ENCODE assay signal across 12 cellular contexts in the genomic region with DNA sequence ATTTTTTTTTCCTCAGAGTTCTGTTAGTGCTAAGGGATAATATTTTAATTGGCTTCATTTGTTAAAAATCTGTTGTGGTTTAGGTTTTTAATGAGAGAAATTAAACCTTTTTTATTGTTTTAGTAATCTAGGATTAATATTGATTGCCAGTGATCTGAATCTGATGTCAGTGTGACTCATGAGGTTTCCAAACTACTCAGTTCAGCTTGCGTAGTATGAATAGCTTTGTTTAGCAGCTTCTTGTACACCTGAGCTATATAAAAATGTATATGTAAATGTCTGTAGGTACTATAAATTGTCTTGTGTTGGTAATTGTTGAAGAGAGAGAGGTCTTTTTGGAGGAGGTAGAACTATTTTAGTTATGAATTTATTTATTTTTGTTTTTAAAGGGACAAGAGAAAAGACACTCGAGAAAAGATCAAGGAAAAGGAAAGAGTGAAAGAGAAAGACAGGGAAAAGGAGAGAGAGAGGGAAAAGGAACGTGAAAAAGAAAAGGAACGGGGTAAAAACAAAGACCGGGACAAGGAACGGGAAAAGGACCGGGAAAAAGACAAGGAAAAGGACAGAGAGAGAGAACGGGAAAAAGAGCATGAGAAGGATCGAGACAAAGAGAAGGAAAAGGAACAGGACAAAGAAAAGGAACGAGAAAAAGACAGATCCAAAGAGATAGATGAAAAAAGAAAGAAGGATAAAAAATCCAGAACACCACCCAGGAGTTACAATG. TPM values are rescaled to one million over a fixed set of nuclear protein-coding genes. Genes with fewer than 3 reads are reported as not detected.
DNase-seq lines count a peak whose midpoint lies in the region; ATAC-seq and TF ChIP-seq lines count a peak whose summit lies in the region.
"Had no signal": no experiment of that assay in that cellular context is flagged by ENCODE, and none has a peak within 500 bp of the region (broad histone marks: within the 10 kb centered on the region; RNA-seq: fewer than 3 reads in every experiment).

No MANE protein-coding gene starts in this region.

- H4K91ac ChIP-seq in IMR-90 (ENCODE audit: insufficient read depth, low read depth, low read length), result no peak overlapping the region

- no peak overlapping the region for H2BK120ac ChIP-seq in IMR-90 (ENCODE audit: low read depth, low read length)

- H3K14ac ChIP-seq in IMR-90 (replicated peaks; ENCODE audit: low read depth, low read length), result no peak overlapping the region

- peaks cover 18% of the 10 kb centered on the region in 2 experiments for H3K79me1 ChIP-seq in IMR-90 (ENCODE audit: low read depth in 1 of 2, low read length in 2 of 2)

- peaks cover 46% of the 10 kb centered on the region for H3K36me3 Mint-ChIP-seq in activated CD4-positive, alpha-beta T cell treated with anti-CD3 and anti-CD28 coated beads, Interleukin-2, amount 10 ng/mL, durations not matched to agents 7 days and 5 days (ENCODE audit: low read depth)
- H3K36me3 Mint-ChIP-seq in activated naive CD8-positive, alpha-beta T cell, result peaks cover 9% of the 10 kb centered on the region
- peaks cover 18% of the 10 kb centered on the region for H3K36me3 Mint-ChIP-seq in natural killer cell

- H3K36me3 ChIP-seq in IMR-90 (ENCODE audit: control insufficient read depth, insufficient read depth, low read length), result peaks cover 8% of the 10 kb centered on the region
- H3K36me3 ChIP-seq: ovary had no signal

- no peak overlapping the region for H2BK20ac ChIP-seq in IMR-90 (ENCODE audit: low read depth, low read length)

- no peak overlapping the region for H2AK9ac ChIP-seq in IMR-90 (replicated peaks; ENCODE audit: low read depth, low read length, poor library complexity)

- no peak overlapping the region for H3K23ac ChIP-seq in IMR-90 (ENCODE audit: low read depth, low read length)

- ATAC-seq in IMR-90 (ENCODE audit: low read depth) (no peak), natural killer cell (no peak), GM19324 (IDR thresholded peaks at IDR 0.05; ENCODE audit: low FRiP score, unreplicated experiment) (no peak), HG03135 (IDR thresholded peaks at IDR 0.05; ENCODE audit: unreplicated experiment) (no peak)

- no peak overlapping the region for H3K4ac ChIP-seq in IMR-90 (ENCODE audit: low read depth, low read length)

- H4K8ac ChIP-seq in IMR-90 (ENCODE audit: low read depth in 2 of 2, low read length in 2 of 2), result no peak overlapping the region

- H3K56ac ChIP-seq in IMR-90 (ENCODE audit: extremely low read depth, insufficient read depth, low read length), result no peak overlapping the region

- WGBS in IMR-90 (ENCODE audit: extremely low coverage in 2 of 2, insufficient read length in 1 of 2), 2 experiments, result 92% methylated on average over 7 of the region's 10 CpGs; no CpG with 5 or more reads in 1 of the 2 experiments

- H3K9me3 ChIP-seq in IMR-90 (ENCODE audit: control insufficient read depth, insufficient read depth, low read length), result no peaks in the 10 kb centered on the region
- H3K9me3 ChIP-seq: ovary, thoracic aorta had no signal

- no peak overlapping the region for H4K5ac ChIP-seq in IMR-90 (ENCODE audit: low read depth, low read length)

- H3K9ac ChIP-seq in IMR-90 (ENCODE audit: low read depth, low read length), result no peak overlapping the region

- no peak overlapping the region for H2BK5ac ChIP-seq in IMR-90 (ENCODE audit: low read depth, low read length, poor library complexity, severe bottlenecking)

- no peak overlapping the region for H3K4me3 Mint-ChIP-seq in activated CD4-positive, alpha-beta T cell treated with anti-CD3 and anti-CD28 coated beads, Interleukin-2, amount 10 ng/mL, durations not matched to agents 7 days and 5 days
- peak overlapping the region; percentile 12 for H3K4me3 Mint-ChIP-seq in activated naive CD8-positive, alpha-beta T cell
- H3K4me3 Mint-ChIP-seq in natural killer cell, result no peak overlapping the region

- H3K27ac ChIP-seq in IMR-90 (ENCODE audit: insufficient read depth, low read length), result no peak overlapping the region
- H3K27ac ChIP-seq: foreskin keratinocyte, ovary, thoracic aorta had no signal

- no peak overlapping the region for H3K4me3 ChIP-seq in IMR-90 (ENCODE audit: insufficient read depth, low read depth, low read length)
- H3K4me3 ChIP-seq: ovary, thoracic aorta had no signal

- H2BK15ac ChIP-seq in IMR-90 (ENCODE audit: low read depth, low read length), result no peak overlapping the region

- no peaks in the 10 kb centered on the region for H3K9me1 ChIP-seq in IMR-90 (ENCODE audit: insufficient read depth, low read length)

- H4K20me1 ChIP-seq in IMR-90 (ENCODE audit: insufficient read depth, low read length), result no peaks in the 10 kb centered on the region

- POLR2A ChIA-PET in activated CD4-positive, alpha-beta T cell treated with anti-CD3 and anti-CD28 coated beads, Interleukin-2, amount 10 ng/mL, durations not matched to agents 7 days and 5 days (lab: Charles Lee), result no interaction called here
- POLR2A ChIA-PET in IMR-90 (lab: Charles Lee; ENCODE audit: unreplicated experiment), result no interaction called here

- no peak for TF ChIP-seq RAD21 in IMR-90 (IDR thresholded peaks at IDR 0.05; ENCODE audit: low read length)

- dilution Hi-C loops in IMR-90 (cut with HindIII; ENCODE audit: low sequenced_read_pairs, unreplicated experiment), result no loop called here

- no peaks in the 10 kb centered on the region for H3K27me3 Mint-ChIP-seq in activated CD4-positive, alpha-beta T cell treated with anti-CD3 and anti-CD28 coated beads, Interleukin-2, amount 10 ng/mL, durations not matched to agents 7 days and 5 days
- no peaks in the 10 kb centered on the region for H3K27me3 Mint-ChIP-seq in activated naive CD8-positive, alpha-beta T cell
- no peaks in the 10 kb centered on the region for H3K27me3 Mint-ChIP-seq in natural killer cell (ENCODE audit: low read depth in 2 of 2)

- no peak overlapping the region for H2AK5ac ChIP-seq in IMR-90 (ENCODE audit: low read depth, low read length)

- no peaks in the 10 kb centered on the region for H3K27me3 ChIP-seq in IMR-90 (ENCODE audit: control insufficient read depth, insufficient read depth, low read length)
- H3K27me3 ChIP-seq: foreskin keratinocyte, ovary had no signal

- DNase-seq in activated CD4-positive, alpha-beta T cell treated with anti-CD3 and anti-CD28 coated beads, Interleukin-2, amount 10 ng/mL, durations not matched to agents 7 days and 5 days, result no peak
- no peak for DNase-seq in activated CD4-positive, alpha-beta T cell treated with anti-CD3 and anti-CD28 coated beads, Interleukin-2, amount 50 U/mL, for 48 hours
- no peak for DNase-seq in IMR-90
- no peak for DNase-seq in natural killer cell
- no peak for DNase-seq in anterior cingulate cortex (lab: John Stamatoyannopoulos, UW)
- DNase-seq: NCI-H1105 treated with DMSO at 0.1 percent for 48 hours had no signal

- peak overlapping the region; percentile 33 for H3K27ac Mint-ChIP-seq in activated CD4-positive, alpha-beta T cell treated with anti-CD3 and anti-CD28 coated beads, Interleukin-2, amount 10 ng/mL, durations not matched to agents 7 days and 5 days
- H3K27ac Mint-ChIP-seq in activated naive CD8-positive, alpha-beta T cell, result peak overlapping the region; percentile 73
- H3K27ac Mint-ChIP-seq in natural killer cell, result peak overlapping the region; percentile 50 to 52

- no peak overlapping the region for H2AFZ ChIP-seq in IMR-90 (replicated peaks; ENCODE audit: low read length, poor library complexity)

- peaks cover 43% of the 10 kb centered on the region for H3K4me1 Mint-ChIP-seq in activated CD4-positive, alpha-beta T cell treated with anti-CD3 and anti-CD28 coated beads, Interleukin-2, amount 10 ng/mL, durations not matched to agents 7 days and 5 days
- peaks cover 34% of the 10 kb centered on the region for H3K4me1 Mint-ChIP-seq in activated naive CD8-positive, alpha-beta T cell (ENCODE audit: low read depth)
- H3K4me1 Mint-ChIP-seq in natural killer cell, result peaks cover 10 to 23% of the 10 kb centered on the region in 2 donors

- TSS peak; percentile 34 for BruUV-seq in IMR-90 (replicated peaks; lab: Mats Ljungman, UMichigan)

- H3K4me1 ChIP-seq in IMR-90 (ENCODE audit: control insufficient read depth, insufficient read depth, low read length), result no peaks in the 10 kb centered on the region
- H3K4me1 ChIP-seq: foreskin keratinocyte had no signal

- H3K9me3 Mint-ChIP-seq in activated CD4-positive, alpha-beta T cell treated with anti-CD3 and anti-CD28 coated beads, Interleukin-2, amount 10 ng/mL, durations not matched to agents 7 days and 5 days, result no peaks in the 10 kb centered on the region
- no peaks in the 10 kb centered on the region for H3K9me3 Mint-ChIP-seq in activated naive CD8-positive, alpha-beta T cell (ENCODE audit: low read depth)
- no peaks in the 10 kb centered on the region for H3K9me3 Mint-ChIP-seq in natural killer cell

- in situ Hi-C loops in IMR-90 (cut with MboI; ENCODE audit: low sequenced_read_pairs), result no loop called here

- H3K4me2 ChIP-seq in IMR-90 (ENCODE audit: low read depth, low read length), result no peak overlapping the region

- TF ChIP-seq CTCF in IMR-90 (conservative IDR thresholded peaks at IDR 0.05; ENCODE audit: low read depth, low read length) (no peak), natural killer cell (IDR thresholded peaks at IDR 0.05) (no peak)

- no peak overlapping the region for H3K18ac ChIP-seq in IMR-90 (ENCODE audit: low read depth, low read length)

- no peak for TF ChIP-seq POLR2A in IMR-90 (IDR thresholded peaks at IDR 0.05; ENCODE audit: low read depth, low read length)

- CTCF ChIA-PET in activated CD4-positive, alpha-beta T cell treated with anti-CD3 and anti-CD28 coated beads, Interleukin-2, amount 10 ng/mL, durations not matched to agents 7 days and 5 days (lab: Charles Lee), result interaction anchor here (0.8 kb wide), 2 partner anchors 8 to 11 kb away, joined by 3 read pairs; no protein-coding TSS in a partner anchor
- CTCF ChIA-PET in IMR-90 (lab: Yijun Ruan, JAX), result interaction anchor here (1.0 to 1.7 kb wide), 3 partner anchors 9 to 32 kb away, joined by 3 to 8 read pairs (median 4); no protein-coding TSS in a partner anchor

- intact Hi-C loops in IMR-90 (cut with micrococcal nuclease) (no loop called here), natural killer cell (cut with micrococcal nuclease) (loop anchor here (10.0 kb wide), 1 partner anchor 406 kb away; no protein-coding TSS in a partner anchor)

TF ChIP-seq in IMR-90, 13 proteins besides CTCF, POLR2A, EP300 and RAD21 (continues in another document):
- TF ChIP-seq MXI1 (IDR thresholded peaks at IDR 0.05; ENCODE audit: borderline replicate concordance, low read depth, low read length) (no peak), SMC3 (IDR thresholded peaks at IDR 0.05; ENCODE audit: low read depth, low read length) (no peak), NFE2L2 (IDR thresholded peaks at IDR 0.05; ENCODE audit: low read depth, low read length) (no peak), MAZ (IDR thresholded peaks at IDR 0.05; ENCODE audit: borderline replicate concordance, low read depth, low read length) (no peak), MAFK (IDR thresholded peaks at IDR 0.05; ENCODE audit: low read depth, low read length) (no peak)

RNA-seq across cellular contexts. Expression of gene SREK1, which starts 26.3 kb away (rescaled TPM):
- total RNA-seq in activated CD4-positive, alpha-beta T cell treated with anti-CD3 and anti-CD28 coated beads, Interleukin-2, amount 10 ng/mL, durations not matched to agents 7 days and 5 days, result 10 to 100 TPM; 66.0 to 70.9 TPM
- total RNA-seq in IMR-90 (2012; rRNA removed) (36.2 and 80.0 TPM in 2 replicates), natural killer cell (100 to 1,000 TPM; 151 to 177 (median 168) TPM)
- polyA plus RNA-seq in IMR-90 (2012; rRNA removed), result 18.0 and 23.0 TPM in 2 replicates
- polyA plus RNA-seq in IMR-90 (2012; cell fraction: cytosol; rRNA removed), result 3.3 and 3.9 TPM in 2 replicates
- 24.8 and 105 TPM in 2 replicates for polyA plus RNA-seq in IMR-90 (2012; cell fraction: nucleus; rRNA removed; ENCODE audit: low replicate concordance)
